ENCODE assay signal across 8 cellular contexts in genomic region chr15:43824302-43825246, GRCh38. TPM values are rescaled to one million over a fixed set of nuclear protein-coding genes. Genes with fewer than 3 reads are reported as not detected.
DNase-seq lines count a peak whose midpoint lies in the region; ATAC-seq and TF ChIP-seq lines count a peak whose summit lies in the region.

TSS of gene MFAP1 (minus strand) at chr15:43824690. CDS start at chr15:43824569, 121 bp downstream.

- no peaks in the 10 kb centered on the region for H3K9me3 ChIP-seq in upper lobe of right lung

- peak within 1 kb of the TSS; percentile 98 for H3K27ac Mint-ChIP-seq in T-helper 1 cell treated with Interleukin-12 subunit alpha and Interleukin-12 subunit beta and Interleukin-4 antibody, amounts not matched to agents 30 μg/mL and 1 μg/mL, for 36 hours

- no peaks in the 10 kb centered on the region for H3K27me3 ChIP-seq in upper lobe of right lung

- H3K36me3 ChIP-seq in upper lobe of right lung = no peaks in the 10 kb centered on the region

- DNase-seq in NCI-H1694 (lab: John Stamatoyannopoulos, UW) (peak; percentile 96), amniotic stem cell (lab: John Stamatoyannopoulos, UW) (peak; percentile 89), left cardiac atrium (peak; percentile 96), posterior vena cava (ENCODE audit: low spot score) (peak; percentile 97), upper lobe of right lung (peak; percentile 95)

- intact Hi-C loops in left cardiac atrium (cut with DNase I) (no loop called here), posterior vena cava (cut with DNase I) (no loop called here), upper lobe of right lung (cut with DNase I) (no loop called here)

- no peaks in the 10 kb centered on the region for H3K9me3 Mint-ChIP-seq in T-helper 1 cell treated with Interleukin-12 subunit alpha and Interleukin-12 subunit beta and Interleukin-4 antibody, amounts not matched to agents 30 μg/mL and 1 μg/mL, for 36 hours

- TF ChIP-seq CTCF in GM12875 (IDR thresholded peaks at IDR 0.05; ENCODE audit: borderline replicate concordance, insufficient read depth, low read depth, low read length) = no peak
- TF ChIP-seq CTCF in upper lobe of right lung (IDR thresholded peaks at IDR 0.05) = no peak

- peaks cover 37% of the 10 kb centered on the region for H3K4me1 ChIP-seq in upper lobe of right lung

- no peaks in the 10 kb centered on the region for H3K27me3 Mint-ChIP-seq in T-helper 1 cell treated with Interleukin-12 subunit alpha and Interleukin-12 subunit beta and Interleukin-4 antibody, amounts not matched to agents 30 μg/mL and 1 μg/mL, for 36 hours (ENCODE audit: low read depth)

- peaks cover 35% of the 10 kb centered on the region for H3K4me1 Mint-ChIP-seq in T-helper 1 cell treated with Interleukin-12 subunit alpha and Interleukin-12 subunit beta and Interleukin-4 antibody, amounts not matched to agents 30 μg/mL and 1 μg/mL, for 36 hours (ENCODE audit: low read depth)

- peak within 1 kb of the TSS; percentile 98 for H3K4me3 Mint-ChIP-seq in T-helper 1 cell treated with Interleukin-12 subunit alpha and Interleukin-12 subunit beta and Interleukin-4 antibody, amounts not matched to agents 30 μg/mL and 1 μg/mL, for 36 hours

- ATAC-seq in HG02884 (IDR thresholded peaks at IDR 0.05; ENCODE audit: unreplicated experiment) (peak; percentile 70), left cardiac atrium (peak; percentile 95 to 96), upper lobe of right lung (peak; percentile 97)

- H3K27ac ChIP-seq in upper lobe of right lung = peak within 1 kb of the TSS; percentile 90

- peak within 1 kb of the TSS; percentile 74 for H3K4me3 ChIP-seq in GM12875 (ENCODE audit: low read depth, low read length)
- peak within 1 kb of the TSS; percentile 78 for H3K4me3 ChIP-seq in upper lobe of right lung

- H3K36me3 Mint-ChIP-seq in T-helper 1 cell treated with Interleukin-12 subunit alpha and Interleukin-12 subunit beta and Interleukin-4 antibody, amounts not matched to agents 30 μg/mL and 1 μg/mL, for 36 hours (ENCODE audit: low read depth) = peaks cover 19% of the 10 kb centered on the region

RNA-seq across cellular contexts. Expression of gene MFAP1, which starts in this region (rescaled TPM):
- 10 to 100 TPM; 16.9 to 17.8 TPM for total RNA-seq in left cardiac atrium
- 10 to 100 TPM; 16.6 to 17.7 TPM for total RNA-seq in posterior vena cava
- 21.0 TPM for total RNA-seq in upper lobe of right lung

Comparison
In these comparisons a context has a peak if more than half of its experiments do, and no peak if none do; other contexts are left out.
1. Peak in every context shown above with its lines: DNase-seq, ATAC-seq, H3K4me3 ChIP-seq and H3K27ac ChIP-seq.